28 cellular contexts compared by ENCODE assay signal in the genomic region with DNA sequence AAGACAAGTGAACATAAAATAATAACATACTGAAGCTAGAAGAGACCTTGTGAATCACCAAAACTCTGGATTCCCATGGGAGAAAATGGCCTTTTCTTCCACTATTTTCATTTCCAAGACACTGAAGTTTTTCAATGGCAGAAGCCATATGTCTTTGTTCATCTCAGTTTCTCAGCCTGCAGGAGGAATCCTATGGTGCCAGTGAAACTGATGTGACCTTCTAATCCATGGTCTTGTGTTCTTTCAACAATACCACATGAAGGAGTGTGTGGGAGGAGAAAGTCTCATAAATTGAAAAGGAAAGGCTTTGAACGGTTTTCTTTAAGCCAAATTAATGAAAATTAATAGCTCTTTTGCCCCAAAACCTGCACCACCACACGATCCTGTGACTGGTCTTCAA.
"Had no signal": no experiment of that assay in that cellular context is flagged by ENCODE, and none has a peak within 500 bp of the region (broad histone marks: within the 10 kb centered on the region; RNA-seq: fewer than 3 reads in every experiment).

No MANE protein-coding gene starts in this region.

- ATAC-seq: activated naive CD4-positive, alpha-beta T cell treated with anti-CD3 and anti-CD28 coated beads, Interleukin-2, amount 50 U/mL, for 72 hours; activated naive CD8-positive, alpha-beta T cell treated with anti-CD3 and anti-CD28 coated beads, Interleukin-2, amount 50 U/mL, for 24 hours; activated T-cell treated with anti-CD3 and anti-CD28 coated beads, Interleukin-2, amount 50 U/mL, for 4 hours; activated T-cell treated with anti-CD3 and anti-CD28 coated beads, Interleukin-2, amount 50 U/mL, for 72 hours; activated T-helper 17 cell treated with anti-CD3 and anti-CD28 coated beads, Interleukin-2, amount 50 U/mL, for 72 hours; body of pancreas had no signal

- DNase-seq: activated effector memory CD4-positive, alpha-beta T cell treated with anti-CD3 and anti-CD28 coated beads, Interleukin-2, amount 50 U/mL, for 16 hours; activated effector memory CD4-positive, alpha-beta T cell treated with Interleukin-2 at 50 U/mL for 16 hours; activated gamma-delta T cell; activated gamma-delta T cell treated with Interleukin-2 at 50 U/mL for 16 hours; activated naive CD4-positive, alpha-beta T cell; activated naive CD4-positive, alpha-beta T cell treated with anti-CD3 and anti-CD28 coated beads for 36 hours; activated naive CD4-positive, alpha-beta T cell treated with anti-CD3 and anti-CD28 coated beads, Interleukin-2, amount 10 ng/mL, durations not matched to agents 7 days and 5 days; activated naive CD4-positive, alpha-beta T cell treated with anti-CD3 and anti-CD28 coated beads, Interleukin-2, amount 50 U/mL, for 16 hours; activated naive CD4-positive, alpha-beta T cell treated with Interleukin-2 at 50 U/mL for 16 hours; activated naive CD8-positive, alpha-beta T cell treated with anti-CD3 and anti-CD28 coated beads for 36 hours; activated naive CD8-positive, alpha-beta T cell treated with anti-CD3 and anti-CD28 coated beads, Interleukin-2, amount 10 ng/mL, durations not matched to agents 7 days and 5 days; activated naive CD8-positive, alpha-beta T cell treated with anti-CD3 and anti-CD28 coated beads, Interleukin-2, amount 50 U/mL, for 24 hours; activated T-cell treated with anti-CD3 and anti-CD28 coated beads, Interleukin-2, amount 50 U/mL, for 24 hours; activated T-cell treated with anti-CD3 and anti-CD28 coated beads, Interleukin-2, amount 50 U/mL, for 4 hours; activated T-cell treated with anti-CD3 and anti-CD28 coated beads, Interleukin-2, amount 50 U/mL, for 48 hours; activated T-cell treated with anti-CD3 and anti-CD28 coated beads, Interleukin-2, amount 50 U/mL, for 72 hours; adrenal gland; amniotic stem cell; amygdala; anterior cingulate cortex; aorta; body of pancreas; brain microvascular endothelial cell; caudate nucleus; central memory CD4-positive, alpha-beta T cell; cerebellar nuclear complex had no signal
